ENCODE assay signal across 19 cellular contexts in the genomic region with DNA sequence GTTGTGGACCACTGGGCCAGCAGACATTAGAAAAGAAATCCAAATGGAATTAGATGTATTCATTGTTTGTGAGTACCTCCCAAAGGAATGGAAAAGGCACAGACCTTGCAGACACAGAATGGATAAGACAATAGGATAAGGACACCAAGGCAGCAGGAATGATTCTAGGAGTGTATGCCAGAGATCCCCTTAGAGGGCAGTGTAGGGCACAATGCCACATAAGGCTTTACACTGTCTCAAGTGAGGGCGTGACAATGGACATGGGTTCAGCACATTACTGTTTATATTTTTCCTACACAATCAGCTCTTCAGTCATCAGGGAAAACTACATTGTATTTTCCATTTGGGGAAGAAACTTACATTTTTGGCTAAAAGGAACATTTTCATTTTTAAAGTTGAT.
DNase-seq lines count a peak whose midpoint lies in the region; ATAC-seq, FAIRE-seq and TF ChIP-seq lines count a peak whose summit lies in the region.
"Had no signal": no experiment of that assay in that cellular context is flagged by ENCODE, and none has a peak within 500 bp of the region (broad histone marks: within the 10 kb centered on the region; RNA-seq: fewer than 3 reads in every experiment).

No MANE protein-coding gene starts in this region.

- H3K9ac ChIP-seq in keratinocyte (ENCODE audit: control insufficient read depth, extremely low read depth, insufficient read depth, low read length), result no peak overlapping the region
- H3K9ac ChIP-seq: parathyroid adenoma had no signal

- H3K4me2 ChIP-seq in keratinocyte (ENCODE audit: control insufficient read depth, extremely low read depth, insufficient read depth, low read depth, low read length), result no peak overlapping the region
- H3K4me2 ChIP-seq: A549, smooth muscle cell had no signal

- ATAC-seq in GM19351 (IDR thresholded peaks at IDR 0.05; ENCODE audit: unreplicated experiment) (no peak), Right ventricle myocardium superior (ENCODE audit: poor library complexity) (no peak)
- ATAC-seq: activated T-cell treated with anti-CD3 and anti-CD28 coated beads, Interleukin-2, amount 50 U/mL, for 4 hours; stimulated activated naive CD8-positive, alpha-beta T cell treated with anti-CD3 and anti-CD28 coated beads, Interleukin-15, Interleukin-2, amounts not matched to agents 100 U/mL and 50 U/mL, for 24 hours; T-helper 17 cell had no signal

- H2AFZ ChIP-seq in keratinocyte (ENCODE audit: control insufficient read depth, low read length), result no peak overlapping the region
- H2AFZ ChIP-seq: parathyroid adenoma had no signal

- H3K27ac ChIP-seq in keratinocyte (ENCODE audit: control insufficient read depth, insufficient read depth, low read length), result no peak overlapping the region
- H3K27ac ChIP-seq: A549, adrenal gland, parathyroid adenoma had no signal

- no peak overlapping the region for H3K4me3 ChIP-seq in keratinocyte (ENCODE audit: control insufficient read depth in 2 of 3, extremely low read depth in 1 of 3, insufficient read depth in 2 of 3, low read depth in 1 of 3, low read length in 3 of 3)
- H3K4me3 ChIP-seq: A549, adrenal gland, smooth muscle cell had no signal

- H3K36me3 ChIP-seq in keratinocyte (ENCODE audit: control insufficient read depth in 2 of 2, extremely low read depth in 1 of 2, insufficient read depth in 2 of 2, low read length in 2 of 2), result no peaks in the 10 kb centered on the region
- H3K36me3 ChIP-seq: adrenal gland had no signal

- peak; percentile 6 for DNase-seq in NCI-H345 treated with DMSO at 0.1 percent for 48 hours (lab: John Stamatoyannopoulos, UW; ENCODE audit: unreplicated experiment)
- no peak for DNase-seq in NCI-H345 (lab: John Stamatoyannopoulos, UW)
- peak; percentile 1 for DNase-seq in HPDE6-E6E7 (ENCODE audit: extremely low spot score)
- DNase-seq in SW480 (ENCODE audit: low spot score), result peak; percentile 14
- no peak for DNase-seq in keratinocyte (ENCODE audit: low read depth, low spot score)
- no peak for DNase-seq in HuH-7.5 (ENCODE audit: low spot score)
- DNase-seq in Right ventricle myocardium superior, result no peak
- DNase-seq: activated CD4-positive, alpha-beta T cell treated with anti-CD3 and anti-CD28 coated beads for 48 hours; activated T-cell treated with anti-CD3 and anti-CD28 coated beads, Interleukin-2, amount 50 U/mL, for 4 hours; adrenal gland; CD8-positive, alpha-beta memory T cell; GOT3; NCI-H187; stimulated activated naive CD8-positive, alpha-beta T cell treated with anti-CD3 and anti-CD28 coated beads, Interleukin-15, Interleukin-2, amounts not matched to agents 100 U/mL and 50 U/mL, for 24 hours; T-helper 17 cell had no signal

- dilution Hi-C loops in keratinocyte (cut with MboI; ENCODE audit: extremely low pct_ligation_motif_present, low sequenced_read_pairs), result no loop called here

- no peaks in the 10 kb centered on the region for H3K79me2 ChIP-seq in keratinocyte (ENCODE audit: control insufficient read depth, insufficient read depth, low read length)
- H3K79me2 ChIP-seq: parathyroid adenoma had no signal

- H4K20me1 ChIP-seq in keratinocyte (ENCODE audit: control insufficient read depth, extremely low read depth, insufficient read depth, low read length), result no peaks in the 10 kb centered on the region

- H3K4me1 ChIP-seq in keratinocyte (ENCODE audit: control insufficient read depth, extremely low read depth, insufficient read depth, low read length), result no peaks in the 10 kb centered on the region
- H3K4me1 ChIP-seq: A549, adrenal gland, parathyroid adenoma had no signal

- intact Hi-C loops in Right ventricle myocardium superior (cut with DNase I), result no loop called here

- TF ChIP-seq CTCF in keratinocyte (optimal IDR thresholded peaks at IDR 0.05 in 1 of 3, IDR thresholded peaks at IDR 0.05 in 1 of 3, conservative IDR thresholded peaks at IDR 0.05 in 1 of 3; ENCODE audit: extremely low read depth in 1 of 3, insufficient read depth in 2 of 3, low read length in 3 of 3), result peak in 2 of 3 experiments; percentile 20 to 34

- H3K27me3 ChIP-seq in keratinocyte (ENCODE audit: control insufficient read depth, extremely low read depth, insufficient read depth, low read length), result no peaks in the 10 kb centered on the region
- H3K27me3 ChIP-seq: adrenal gland had no signal

- no peak for FAIRE-seq in keratinocyte (lab: Jason Lieb, UNC)
- FAIRE-seq: A549 had no signal

- no peaks in the 10 kb centered on the region for H3K9me3 ChIP-seq in keratinocyte (ENCODE audit: control insufficient read depth, low read depth, low read length)
- H3K9me3 ChIP-seq: A549, adrenal gland had no signal

- no peaks in the 10 kb centered on the region for H3K9me1 ChIP-seq in keratinocyte (ENCODE audit: control insufficient read depth, extremely low read depth, insufficient read depth, low read length)

Comparison
In these comparisons a context has a peak if more than half of its experiments do, and no peak if none do; other contexts are left out.
1. DNase-seq: peak in NCI-H345 treated with DMSO at 0.1 percent for 48 hours (single experiment), HPDE6-E6E7 (single experiment) and SW480 (single experiment); none in NCI-H345 (single experiment), keratinocyte (single experiment), HuH-7.5 (single experiment) and Right ventricle myocardium superior (single experiment).